10 cellular contexts compared by ENCODE assay signal in genomic region chr20:22584922-22585785, GRCh38. TPM values are rescaled to one million over a fixed set of nuclear protein-coding genes. Genes with fewer than 3 reads are reported as not detected.
A peak's percentile ranks its signal among the peaks of the same experiment; 100 is the strongest.
DNase-seq lines count a peak whose midpoint lies in the region; ATAC-seq and TF ChIP-seq lines count a peak whose summit lies in the region.
"Had no signal": no experiment of that assay in that cellular context is flagged by ENCODE, and none has a peak within 500 bp of the region (broad histone marks: within the 10 kb centered on the region; RNA-seq: fewer than 3 reads in every experiment).

No MANE protein-coding gene starts in this region.

- TF ChIP-seq CTCF in PC-3 (conservative IDR thresholded peaks at IDR 0.05; ENCODE audit: low read depth, low read length) = no peak; the same call in 1 of the 2 replicates
- no peak for TF ChIP-seq CTCF in hepatocyte (IDR thresholded peaks at IDR 0.05; ENCODE audit: poor library complexity)
- TF ChIP-seq CTCF in GM10266 (IDR thresholded peaks at IDR 0.05; ENCODE audit: control insufficient read depth, insufficient read depth, low read depth, missing control alignments) = no peak

- H3K4me1 ChIP-seq in HUES6 (ENCODE audit: control insufficient read depth, insufficient read depth, low read length) (peaks cover 40% of the 10 kb centered on the region), PC-3 (ENCODE audit: insufficient read depth, low read length) (peaks cover 6% of the 10 kb centered on the region; the same call in 1 of the 2 replicates), hepatocyte (ENCODE audit: insufficient read depth) (peaks cover 21% of the 10 kb centered on the region)
- H3K4me1 ChIP-seq: adrenal gland had no signal

- H2AFZ ChIP-seq in PC-3 (ENCODE audit: low read length) = peak overlapping the region; percentile 72
- peak overlapping the region; percentile 56 for H2AFZ ChIP-seq in hepatocyte

- H4K20me1 ChIP-seq in PC-3 (ENCODE audit: low read length) = no peaks in the 10 kb centered on the region
- no peaks in the 10 kb centered on the region for H4K20me1 ChIP-seq in hepatocyte (ENCODE audit: insufficient read depth, poor library complexity, severe bottlenecking)

- peak; percentile 39 for DNase-seq in PC-3
- peak; percentile 73 for DNase-seq in hepatocyte (ENCODE audit: low spot score)
- DNase-seq in retina = peak; percentile 66
- no peak for DNase-seq in GM10266 (ENCODE audit: extremely low spot score)
- DNase-seq in hepatic stellate cell (ENCODE audit: low spot score) = no peak
- DNase-seq: activated CD4-positive, alpha-beta T cell treated with anti-CD3 and anti-CD28 coated beads for 1 hour; adrenal gland had no signal

- H3K27ac ChIP-seq in HUES6 (ENCODE audit: low read depth, low read length) (no peak overlapping the region), PC-3 (ENCODE audit: low read length) (no peak overlapping the region; the same call in 1 of the 2 replicates), hepatocyte (peak overlapping the region; percentile 91)
- H3K27ac ChIP-seq: adrenal gland had no signal

- peak overlapping the region; percentile 73 for H3K4me2 ChIP-seq in PC-3 (ENCODE audit: low read length)
- peak overlapping the region; percentile 80 for H3K4me2 ChIP-seq in hepatocyte

- H3K9ac ChIP-seq in HUES6 (ENCODE audit: low read length) (no peak overlapping the region), PC-3 (ENCODE audit: low read length) (peak overlapping the region; percentile 40; the same call in 1 of the 2 replicates)

- CTCF ChIA-PET in PC-3 (lab: Charles Lee) = interaction anchor here (1.1 kb wide), 1 partner anchor 99 kb away, joined by 3 read pairs; no protein-coding TSS in a partner anchor

- peaks cover 99% of the 10 kb centered on the region for H3K27me3 ChIP-seq in HUES6 (ENCODE audit: control insufficient read depth, insufficient read depth, low read length)
- peaks cover 14% of the 10 kb centered on the region for H3K27me3 ChIP-seq in PC-3 (ENCODE audit: low read length)
- H3K27me3 ChIP-seq in hepatocyte = peaks cover 95% of the 10 kb centered on the region

- BruUV-seq in PC-3 (replicated peaks; lab: Mats Ljungman, UMichigan) = no TSS peak

- H3K4me3 ChIP-seq in HUES6 (ENCODE audit: low read depth, low read length) (peak overlapping the region; percentile 53), PC-3 (ENCODE audit: low read length) (peak overlapping the region; percentile 93), hepatocyte (peak overlapping the region; percentile 12)
- H3K4me3 ChIP-seq: adrenal gland had no signal

- POLR2A ChIA-PET in PC-3 (lab: Charles Lee; ENCODE audit: unreplicated experiment) = interaction anchor here (0.5 kb wide), 1 partner anchor 94 kb away, joined by 4 read pairs; no protein-coding TSS in a partner anchor

- 2% methylated on average over 39 of the region's 58 CpGs for WGBS in hepatocyte (ENCODE audit: low lambda C conversion rate, missing lambda C conversion rate)

- no peaks in the 10 kb centered on the region for H3K9me3 ChIP-seq in HUES6 (ENCODE audit: control insufficient read depth, insufficient read depth, low read depth, low read length)
- H3K9me3 ChIP-seq in PC-3 (ENCODE audit: low read length) = no peaks in the 10 kb centered on the region
- no peaks in the 10 kb centered on the region for H3K9me3 ChIP-seq in hepatocyte (ENCODE audit: low read depth)
- H3K9me3 ChIP-seq: adrenal gland had no signal

- ATAC-seq in PC-3 (peak; percentile 40), HG02623 (IDR thresholded peaks at IDR 0.05; ENCODE audit: unreplicated experiment) (no peak)

- H3K79me2 ChIP-seq in PC-3 (ENCODE audit: low read length) (peaks cover 28% of the 10 kb centered on the region), hepatocyte (peaks cover 8% of the 10 kb centered on the region)

- intact Hi-C loops in PC-3 (cut with micrococcal nuclease) = loop anchor here (1.0 to 5.0 kb wide), 4 partner anchors 72 to 777 kb away; partner anchors contain the start of gene GZF1

- H3K9me2 ChIP-seq in PC-3 (replicated peaks; ENCODE audit: low read length) (no peaks in the 10 kb centered on the region), hepatocyte (replicated peaks; ENCODE audit: insufficient read depth) (no peaks in the 10 kb centered on the region)

- H3F3A ChIP-seq in PC-3 (ENCODE audit: low read length, unreplicated experiment) = no peaks in the 10 kb centered on the region

- H3K36me3 ChIP-seq in HUES6 (ENCODE audit: control insufficient read depth, insufficient read depth, low read length) (no peaks in the 10 kb centered on the region), PC-3 (ENCODE audit: low read depth, low read length) (no peaks in the 10 kb centered on the region), hepatocyte (replicated peaks; ENCODE audit: insufficient read depth, low read depth) (no peaks in the 10 kb centered on the region)
- H3K36me3 ChIP-seq: adrenal gland had no signal

RNA-seq across cellular contexts. Expression of gene FOXA2, which starts 0.8 kb away (rescaled TPM):
- total RNA-seq in PC-3 (2014; rRNA removed) = 14.4 and 15.2 TPM in 2 replicates
- 7.9 and 11.1 TPM in 2 replicates for total RNA-seq in hepatocyte
- 13.3 and 17.5 TPM in 2 replicates for polyA plus RNA-seq in hepatocyte
- total RNA-seq: adrenal gland, LHCN-M2 had no signal
- polyA plus RNA-seq: adrenal gland had no signal

Comparison
In these comparisons a context has a peak if more than half of its experiments do, and no peak if none do; other contexts are left out.
1. H3K4me3 ChIP-seq: peak in every context shown above with its lines; median percentile 93 in PC-3; 53 in HUES6; 12 in hepatocyte.
2. DNase-seq: peak in PC-3 (single experiment), hepatocyte (single experiment) and retina (single experiment); none in GM10266 (single experiment) and hepatic stellate cell (single experiment).